Comparison of ENCODE assay signal across 1 cellular context in genomic region chr22:27972732-27973698, GRCh38.
A peak's percentile ranks its signal among the peaks of the same experiment; 100 is the strongest.
TF ChIP-seq lines count a peak whose summit lies in the region.

No MANE protein-coding gene starts in this region.

TF ChIP-seq in HEK293, 187 proteins besides CTCF, POLR2A, EP300 and RAD21 (continued from another document):
- TF ChIP-seq ZNF518A (tag by site-specific recombination; conservative IDR thresholded peaks at IDR 0.05; ENCODE audit: low read depth), result no peak
- peak; percentile 28; the same call in 1 of the 2 replicates for TF ChIP-seq FEZF1 (tag by site-specific recombination; IDR thresholded peaks at IDR 0.05)
- TF ChIP-seq PBX3 (CRISPR knock-in tag; IDR thresholded peaks at IDR 0.05), result no peak
- TF ChIP-seq ZNF302 (tag by site-specific recombination; IDR thresholded peaks at IDR 0.05; ENCODE audit: low read depth), result no peak
- TF ChIP-seq ZNF18 (tag by site-specific recombination; IDR thresholded peaks at IDR 0.05), result peak; percentile 31; the same call in 1 of the 2 replicates
- TF ChIP-seq KLF9 (tag by site-specific recombination; IDR thresholded peaks at IDR 0.05; ENCODE audit: low read depth), result no peak
- no peak for TF ChIP-seq ZNF394 (tag by site-specific recombination; IDR thresholded peaks at IDR 0.05; ENCODE audit: borderline replicate concordance)
- no peak for TF ChIP-seq WT1 (tag by site-specific recombination; IDR thresholded peaks at IDR 0.05)
- TF ChIP-seq ZNF140 (tag by site-specific recombination; IDR thresholded peaks at IDR 0.05), result no peak
- TF ChIP-seq ZNF274 (IDR thresholded peaks at IDR 0.05; ENCODE audit: low read length), result no peak
- TF ChIP-seq ZNF274 (tag by site-specific recombination; IDR thresholded peaks at IDR 0.05; ENCODE audit: borderline replicate concordance), result no peak
- TF ChIP-seq PRDM6 (tag by site-specific recombination; IDR thresholded peaks at IDR 0.05), result peak; percentile 61
- TF ChIP-seq ZNF561 (tag by site-specific recombination; IDR thresholded peaks at IDR 0.05; ENCODE audit: borderline replicate concordance), result no peak
- TF ChIP-seq ZNF585B (tag by site-specific recombination; IDR thresholded peaks at IDR 0.05), result peak; percentile 64
- no peak for TF ChIP-seq ZNF416 (tag by site-specific recombination; IDR thresholded peaks at IDR 0.05)
- no peak for TF ChIP-seq PRDM1 (tag by site-specific recombination; IDR thresholded peaks at IDR 0.05)
- TF ChIP-seq GLI2 (tag by site-specific recombination; IDR thresholded peaks at IDR 0.05; ENCODE audit: borderline replicate concordance, low read depth), result no peak
- no peak for TF ChIP-seq SP7 (tag by site-specific recombination; IDR thresholded peaks at IDR 0.05)
- no peak for TF ChIP-seq ZNF626 (tag by site-specific recombination; IDR thresholded peaks at IDR 0.05)
- TF ChIP-seq TRIM28 (IDR thresholded peaks at IDR 0.05; ENCODE audit: borderline replicate concordance, low read length), result no peak
- TF ChIP-seq GLIS1 (tag by site-specific recombination; IDR thresholded peaks at IDR 0.05), result peak; percentile 27; the same call in 1 of the 2 replicates
- TF ChIP-seq ZNF391 (tag by site-specific recombination; IDR thresholded peaks at IDR 0.05; ENCODE audit: borderline replicate concordance, low read depth), result no peak
